In the genomic region with DNA sequence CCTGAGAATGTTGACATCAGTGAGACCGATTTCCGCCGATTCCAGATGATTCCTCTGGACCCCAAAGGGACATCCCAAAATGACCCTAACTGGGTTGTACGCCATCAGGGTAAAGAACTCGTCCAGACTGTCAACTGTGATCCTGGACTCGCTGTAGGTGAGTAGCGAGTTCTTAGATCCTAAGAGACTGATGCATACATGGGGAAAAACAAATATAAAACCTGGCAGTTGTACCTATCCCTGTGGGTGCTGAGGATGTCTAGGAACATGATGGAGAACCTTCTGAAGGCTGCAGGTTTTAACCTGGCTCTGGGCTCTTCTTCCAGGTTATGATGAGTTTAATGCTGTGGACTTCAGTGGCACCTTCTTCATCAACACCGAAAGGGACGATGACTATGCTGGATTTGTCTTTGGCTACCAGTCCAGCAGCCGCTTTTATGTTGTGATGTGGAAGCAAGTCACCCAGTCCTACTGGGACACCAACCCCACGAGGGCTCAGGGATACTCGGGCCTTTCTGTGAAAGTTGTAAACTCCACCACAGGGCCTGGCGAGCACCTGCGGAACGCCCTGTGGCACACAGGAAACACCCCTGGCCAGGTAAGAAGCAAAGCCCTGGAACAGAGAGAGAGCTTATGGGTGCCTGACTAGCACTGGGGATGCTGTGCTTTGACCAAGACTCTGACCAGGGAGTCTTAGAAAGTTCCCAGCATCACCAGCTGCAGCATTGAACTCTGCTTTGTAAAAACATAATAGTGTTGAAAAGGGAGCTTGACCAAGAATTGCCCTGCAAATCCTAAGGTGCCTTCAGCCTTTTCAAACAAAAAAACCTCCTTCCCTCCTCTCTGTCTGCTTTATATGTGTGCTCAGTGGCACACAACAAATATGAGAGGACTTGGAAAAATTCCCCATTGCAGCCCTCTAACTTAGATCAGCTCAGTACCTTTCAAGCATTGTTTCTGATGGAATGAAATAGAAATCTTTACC, we compare ENCODE assay signal across 14 cellular contexts. TPM values are rescaled to one million over a fixed set of nuclear protein-coding genes. Genes with fewer than 3 reads are reported as not detected.
DNase-seq lines count a peak whose midpoint lies in the region; ATAC-seq, FAIRE-seq and TF ChIP-seq lines count a peak whose summit lies in the region.
"Had no signal": no experiment of that assay in that cellular context is flagged by ENCODE, and none has a peak within 500 bp of the region (broad histone marks: within the 10 kb centered on the region; RNA-seq: fewer than 3 reads in every experiment).

No MANE protein-coding gene starts in this region.

- peak overlapping the region; percentile 22 for H3K4me3 ChIP-seq in AG09309 (ENCODE audit: control insufficient read depth, low read depth, low read length)
- H3K4me3 ChIP-seq in PC-3 (ENCODE audit: low read length): no peak overlapping the region
- H3K4me3 ChIP-seq in H1 (ENCODE audit: extremely low read depth in 1 of 4, insufficient read depth in 2 of 4, low read depth in 3 of 4, low read length in 4 of 4): no peak overlapping the region
- H3K4me3 ChIP-seq in mucosa of rectum (ENCODE audit: low read length in 2 of 2): peak overlapping the region in 1 of 2 donors; percentile 22
- H3K4me3 ChIP-seq in neuronal stem cell (ENCODE audit: low read length in 2 of 2): no peak overlapping the region
- H3K4me3 ChIP-seq: prostate gland had no signal

- no peak overlapping the region for H2BK15ac ChIP-seq in H1 (ENCODE audit: low read length)
- no peak overlapping the region for H2BK15ac ChIP-seq in neuronal stem cell (ENCODE audit: low read length)

- H3K27ac ChIP-seq in PC-3 (ENCODE audit: low read length): no peak overlapping the region
- H3K27ac ChIP-seq in H1 (ENCODE audit: low read depth, low read length): no peak overlapping the region
- H3K27ac ChIP-seq in mucosa of rectum (ENCODE audit: low read depth in 2 of 2, low read length in 2 of 2): peak overlapping the region; percentile 59 to 60
- H3K27ac ChIP-seq in neuronal stem cell (replicated peaks; ENCODE audit: low read length): no peak overlapping the region
- H3K27ac ChIP-seq: brain microvascular endothelial cell had no signal

- BruUV-seq in PC-3 (replicated peaks; lab: Mats Ljungman, UMichigan): no TSS peak

- DNase-seq in AG09309 (ENCODE audit: low read depth) (peak; percentile 60), PC-3 (peak; percentile 1), H1 (ENCODE audit: low read depth in 1 of 2, low spot score in 2 of 2) (no peak), HEK293T (ENCODE audit: extremely low spot score) (no peak), neuronal stem cell (ENCODE audit: low spot score) (no peak)
- DNase-seq in activated CD4-positive, alpha-beta memory T cell treated with anti-CD3 and anti-CD28 coated beads, Interleukin-2, amount 10 ng/mL, durations not matched to agents 7 days and 5 days: no peak
- DNase-seq: brain microvascular endothelial cell had no signal

- POLR2A ChIA-PET in PC-3 (lab: Charles Lee; ENCODE audit: unreplicated experiment): no interaction called here
- POLR2A ChIA-PET in H1 (lab: Charles Lee; ENCODE audit: partially characterized antibody): interaction anchor here (1.1 to 16.2 kb wide), 3 partner anchors 7 to 421 kb away, joined by 3 to 117 read pairs (median 22); a partner anchor contains a TSS
- POLR2A ChIA-PET in HEK293T (lab: Yijun Ruan, JAX): no interaction called here
- POLR2A ChIA-PET in activated CD4-positive, alpha-beta memory T cell treated with anti-CD3 and anti-CD28 coated beads, Interleukin-2, amount 10 ng/mL, durations not matched to agents 7 days and 5 days (lab: Charles Lee): interaction anchor here (0.9 to 1.2 kb wide), 2 partner anchors 12 to 30 kb away, joined by 3 to 4 read pairs; no protein-coding TSS in a partner anchor

- no peak overlapping the region for H4K5ac ChIP-seq in H1 (ENCODE audit: insufficient read length, low read depth, low read length)

- no peak overlapping the region for H3K56ac ChIP-seq in H1 (replicated peaks; ENCODE audit: insufficient read length, low read depth, low read length)

- H3K36me3 ChIP-seq in PC-3 (ENCODE audit: low read depth, low read length): peaks cover 91% of the 10 kb centered on the region
- H3K36me3 ChIP-seq in H1 (ENCODE audit: control insufficient read depth in 2 of 4, insufficient read depth in 4 of 4, low read length in 3 of 4): peaks cover 44 to 86% (median 69%) of the 10 kb centered on the region in 4 experiments
- H3K36me3 ChIP-seq in mucosa of rectum (ENCODE audit: control insufficient read depth in 2 of 2, insufficient read depth in 2 of 2, low read length in 2 of 2): peaks cover 73 to 82% of the 10 kb centered on the region in 2 donors
- peaks cover 38 to 99% of the 10 kb centered on the region in 2 donors for H3K36me3 ChIP-seq in neuronal stem cell (replicated peaks in 1 of 2; ENCODE audit: control insufficient read depth in 2 of 2, insufficient read depth in 2 of 2, low read length in 2 of 2)
- H3K36me3 ChIP-seq: prostate gland had no signal

- H3K79me1 ChIP-seq in H1 (ENCODE audit: low read depth, low read length) (no peaks in the 10 kb centered on the region), neuronal stem cell (ENCODE audit: low read depth, low read length) (no peaks in the 10 kb centered on the region)

- no peak for TF ChIP-seq RAD21 in H1 (IDR thresholded peaks at IDR 0.05 in 1 of 2, conservative IDR thresholded peaks at IDR 0.05 in 1 of 2; ENCODE audit: low read depth in 2 of 2, low read length in 2 of 2)

- CTCF ChIA-PET in PC-3 (lab: Charles Lee): no interaction called here
- CTCF ChIA-PET in H1 (lab: Charles Lee; ENCODE audit: partially characterized antibody): interaction anchor here (1.0 to 2.4 kb wide), 4 partner anchors 8 to 165 kb away, joined by 3 to 8 read pairs (median 4); no protein-coding TSS in a partner anchor
- CTCF ChIA-PET in HEK293T (lab: Yijun Ruan, JAX): no interaction called here
- CTCF ChIA-PET in activated CD4-positive, alpha-beta memory T cell treated with anti-CD3 and anti-CD28 coated beads, Interleukin-2, amount 10 ng/mL, durations not matched to agents 7 days and 5 days (lab: Charles Lee): interaction anchor here (0.7 to 2.4 kb wide), 4 partner anchors 13 to 164 kb away, joined by 3 to 17 read pairs (median 4); no protein-coding TSS in a partner anchor

- FAIRE-seq in H1 (lab: Jason Lieb, UNC): no peak
- FAIRE-seq: G401.6, urothelium cell line had no signal

- H3K9me3 Mint-ChIP-seq in activated CD4-positive, alpha-beta memory T cell treated with anti-CD3 and anti-CD28 coated beads, Interleukin-2, amount 10 ng/mL, durations not matched to agents 7 days and 5 days: no peaks in the 10 kb centered on the region
- H3K9me3 Mint-ChIP-seq: CD14-positive monocyte, mesothelial cell of epicardium had no signal

- H3K4me2 ChIP-seq in PC-3 (ENCODE audit: low read length) (no peak overlapping the region), H1 (ENCODE audit: insufficient read depth in 1 of 2, low read depth in 2 of 2, low read length in 2 of 2) (no peak overlapping the region), neuronal stem cell (ENCODE audit: insufficient read depth, low read length, poor library complexity, severe bottlenecking) (no peak overlapping the region)

- H3K18ac ChIP-seq in H1 (ENCODE audit: extremely low read depth, low read length): no peak overlapping the region
- H3K18ac ChIP-seq in neuronal stem cell (ENCODE audit: low read length): no peak overlapping the region

- TF ChIP-seq CTCF in AG09309 (IDR thresholded peaks at IDR 0.05; ENCODE audit: control insufficient read depth, insufficient read depth, low read depth, low read length, missing control alignments): no peak
- no peak for TF ChIP-seq CTCF in PC-3 (conservative IDR thresholded peaks at IDR 0.05; ENCODE audit: low read depth, low read length)
- no peak for TF ChIP-seq CTCF in H1 (IDR thresholded peaks at IDR 0.05; ENCODE audit: control extremely low read depth in 1 of 3, insufficient read depth in 1 of 3, low read depth in 1 of 3, low read length in 3 of 3)

- intact Hi-C loops in PC-3 (cut with micrococcal nuclease): no loop called here

- H2AFZ ChIP-seq in PC-3 (ENCODE audit: low read length) (no peak overlapping the region), H1 (ENCODE audit: low read length) (no peak overlapping the region), neuronal stem cell (ENCODE audit: low read length) (no peak overlapping the region)

- H3K79me2 ChIP-seq in PC-3 (ENCODE audit: low read length): peaks cover 4% of the 10 kb centered on the region; the same call in 1 of the 2 replicates
- H3K79me2 ChIP-seq in H1 (ENCODE audit: control insufficient read depth in 1 of 2, insufficient read depth in 2 of 2, low read length in 2 of 2): no peaks in the 10 kb centered on the region

- H3K14ac ChIP-seq in H1 (ENCODE audit: insufficient read length) (no peak overlapping the region), neuronal stem cell (ENCODE audit: low read length) (no peak overlapping the region)

- H3K4me1 ChIP-seq in PC-3 (ENCODE audit: insufficient read depth, low read length): peaks cover 20% of the 10 kb centered on the region
- no peaks in the 10 kb centered on the region; a peak in 1 of 7 replicates for H3K4me1 ChIP-seq in H1 (replicated peaks in 1 of 4; ENCODE audit: control insufficient read depth in 3 of 4, insufficient read depth in 4 of 4, low read length in 3 of 4)
- H3K4me1 ChIP-seq in mucosa of rectum (ENCODE audit: control insufficient read depth in 2 of 2, insufficient read depth in 2 of 2, low read length in 2 of 2): peaks cover 28 to 51% of the 10 kb centered on the region in 2 donors
- H3K4me1 ChIP-seq in neuronal stem cell (ENCODE audit: control insufficient read depth in 2 of 2, insufficient read depth in 1 of 2, low read depth in 1 of 2, low read length in 2 of 2): peaks cover 0 to 2% of the 10 kb centered on the region in 2 donors
- H3K4me1 ChIP-seq: prostate gland had no signal

- peaks cover 7% of the 10 kb centered on the region for H3K27me3 Mint-ChIP-seq in activated CD4-positive, alpha-beta memory T cell treated with anti-CD3 and anti-CD28 coated beads, Interleukin-2, amount 10 ng/mL, durations not matched to agents 7 days and 5 days

- H2AK5ac ChIP-seq in H1 (ENCODE audit: low read depth, low read length) (no peak overlapping the region), neuronal stem cell (ENCODE audit: low read depth, low read length) (no peak overlapping the region)

- peaks cover 40% of the 10 kb centered on the region for H3F3A ChIP-seq in PC-3 (ENCODE audit: low read length, unreplicated experiment)

- TF ChIP-seq POLR2A in H1 (IDR thresholded peaks at IDR 0.05; ENCODE audit: control extremely low read depth in 1 of 2, low read depth in 2 of 2, low read length in 2 of 2): no peak

- no peak overlapping the region for H4K8ac ChIP-seq in H1 (ENCODE audit: extremely low read depth, insufficient read depth, low read length)
- H4K8ac ChIP-seq in neuronal stem cell (ENCODE audit: low read depth, low read length): no peak overlapping the region

- H3K4ac ChIP-seq in H1 (replicated peaks; ENCODE audit: insufficient read length, low read depth, low read length): no peak overlapping the region
- no peak overlapping the region for H3K4ac ChIP-seq in neuronal stem cell (ENCODE audit: low read length)

- no peaks in the 10 kb centered on the region for H3K23me2 ChIP-seq in H1 (ENCODE audit: low read depth, low read length)

- no peak overlapping the region for H3K4me3 Mint-ChIP-seq in activated CD4-positive, alpha-beta memory T cell treated with anti-CD3 and anti-CD28 coated beads, Interleukin-2, amount 10 ng/mL, durations not matched to agents 7 days and 5 days
- H3K4me3 Mint-ChIP-seq: CD14-positive monocyte, mesothelial cell of epicardium had no signal

- no peak overlapping the region for H4K91ac ChIP-seq in H1 (replicated peaks; ENCODE audit: insufficient read length, low read length)
- H4K91ac ChIP-seq in neuronal stem cell (ENCODE audit: low read depth, low read length, poor library complexity): no peak overlapping the region

- H4K20me1 ChIP-seq in PC-3 (ENCODE audit: low read length) (peaks cover 37% of the 10 kb centered on the region), H1 (replicated peaks in 1 of 2; ENCODE audit: control insufficient read depth in 1 of 2, insufficient read depth in 2 of 2, low read length in 2 of 2) (peaks cover 0 to 2% of the 10 kb centered on the region in 2 experiments)

- H2BK12ac ChIP-seq in H1 (ENCODE audit: low read depth, low read length) (no peak overlapping the region), neuronal stem cell (ENCODE audit: low read length) (no peak overlapping the region)

- H2BK5ac ChIP-seq in H1 (ENCODE audit: low read depth, low read length) (no peak overlapping the region), neuronal stem cell (ENCODE audit: low read length) (no peak overlapping the region)

- H3K9me3 ChIP-seq in PC-3 (ENCODE audit: low read length) (no peaks in the 10 kb centered on the region), H1 (ENCODE audit: insufficient read depth in 2 of 2, low read depth in 1 of 2, low read length in 1 of 2) (no peaks in the 10 kb centered on the region), mucosa of rectum (ENCODE audit: control insufficient read depth in 2 of 2, low read length in 2 of 2) (no peaks in the 10 kb centered on the region), neuronal stem cell (replicated peaks in 1 of 2; ENCODE audit: control insufficient read depth in 2 of 2, insufficient read depth in 1 of 2, low read depth in 1 of 2, low read length in 2 of 2) (no peaks in the 10 kb centered on the region)
- H3K9me3 ChIP-seq: prostate gland had no signal

- H3K27ac Mint-ChIP-seq in activated CD4-positive, alpha-beta memory T cell treated with anti-CD3 and anti-CD28 coated beads, Interleukin-2, amount 10 ng/mL, durations not matched to agents 7 days and 5 days: no peak overlapping the region
- H3K27ac Mint-ChIP-seq: mesothelial cell of epicardium had no signal

- no peaks in the 10 kb centered on the region for H3K36me3 Mint-ChIP-seq in activated CD4-positive, alpha-beta memory T cell treated with anti-CD3 and anti-CD28 coated beads, Interleukin-2, amount 10 ng/mL, durations not matched to agents 7 days and 5 days (ENCODE audit: low read depth)

- ATAC-seq in PC-3 (no peak), HG02642 (IDR thresholded peaks at IDR 0.05; ENCODE audit: poor library complexity, unreplicated experiment) (no peak)

- TF ChIP-seq EP300 in H1 (IDR thresholded peaks at IDR 0.05; ENCODE audit: borderline replicate concordance in 1 of 2, low read depth in 2 of 2, low read length in 2 of 2): no peak

- H3K9ac ChIP-seq in PC-3 (ENCODE audit: low read length) (no peak overlapping the region), H1 (replicated peaks in 1 of 4; ENCODE audit: extremely low read depth in 1 of 4, low read depth in 3 of 4, low read length in 3 of 4) (no peak overlapping the region), mucosa of rectum (ENCODE audit: low read depth in 1 of 2, low read length in 2 of 2) (peak overlapping the region; percentile 28 to 51), neuronal stem cell (ENCODE audit: low read depth, low read length, poor library complexity) (no peak overlapping the region)

- no peaks in the 10 kb centered on the region for H3K9me2 ChIP-seq in PC-3 (replicated peaks; ENCODE audit: low read length)

- no peak overlapping the region for H2BK20ac ChIP-seq in H1 (ENCODE audit: low read length)

- no peak overlapping the region for H3K23ac ChIP-seq in H1 (ENCODE audit: insufficient read length)
- no peak overlapping the region for H3K23ac ChIP-seq in neuronal stem cell (ENCODE audit: low read depth, low read length, poor library complexity)

- H3K4me1 Mint-ChIP-seq in activated CD4-positive, alpha-beta memory T cell treated with anti-CD3 and anti-CD28 coated beads, Interleukin-2, amount 10 ng/mL, durations not matched to agents 7 days and 5 days: peaks cover 7% of the 10 kb centered on the region
- H3K4me1 Mint-ChIP-seq: CD14-positive monocyte had no signal

- H2BK120ac ChIP-seq in H1 (replicated peaks; ENCODE audit: low read depth, low read length) (no peak overlapping the region), neuronal stem cell (ENCODE audit: low read depth, low read length) (no peak overlapping the region)

- 94% methylated on average over 15 of the region's 15 CpGs; no CpG with 5 or more reads in 1 of the 2 experiments for WGBS in H1 (ENCODE audit: extremely low coverage in 1 of 2, insufficient coverage in 1 of 2, insufficient read length in 1 of 2, insufficient replicate concordance in 2 of 2, low coverage in 1 of 2, low lambda C conversion rate in 2 of 2, missing lambda C conversion rate in 1 of 2), 2 experiments
- no CpG with 5 or more reads among the region's 15 CpGs for WGBS in neuronal stem cell (ENCODE audit: extremely low coverage in 2 of 2, insufficient read length in 2 of 2, insufficient replicate concordance in 1 of 2), 2 donors

- H3K27me3 ChIP-seq in PC-3 (ENCODE audit: low read length) (no peaks in the 10 kb centered on the region), H1 (replicated peaks in 1 of 4; ENCODE audit: control insufficient read depth in 3 of 4, extremely low read depth in 1 of 4, insufficient read depth in 3 of 4, low read length in 3 of 4) (no peaks in the 10 kb centered on the region), mucosa of rectum (ENCODE audit: control insufficient read depth in 2 of 2, insufficient read depth in 2 of 2, low read length in 2 of 2) (no peaks in the 10 kb centered on the region), neuronal stem cell (ENCODE audit: control insufficient read depth in 3 of 3, insufficient read depth in 3 of 3, low read depth in 1 of 3, low read length in 3 of 3) (no peaks in the 10 kb centered on the region)
- H3K27me3 ChIP-seq: brain microvascular endothelial cell had no signal

RNA-seq across cellular contexts. Expression of a gene that starts 12.5 kb away (rescaled TPM):
- total RNA-seq in PC-3 (2014; rRNA removed): 305 and 374 TPM in 2 replicates
- 63.3 and 66.7 TPM in 2 replicates for total RNA-seq in H1 (2021; fragmentation: NEBNext Ultra II Directional; extraction: Animal tissue kit (Norgen Biotek cat#: 25700))
- polyA plus RNA-seq in H1 (2011; rRNA removed): 10.3 and 21.7 TPM in 2 replicates
- 10.6 TPM for polyA plus RNA-seq in H1 (2011; cell fraction: cytosol; rRNA removed)
- 92.0 TPM for polyA plus RNA-seq in H1 (2011; cell fraction: nucleus; rRNA removed)
- 14.3 to 28.9 TPM (median 22.0 TPM) in 4 replicates for polyA plus RNA-seq in H1 (2012, experiment 1 of 2)
- polyA plus RNA-seq in H1 (2012, experiment 2 of 2): 1.6 TPM
- 19.2 TPM for polyA plus RNA-seq in H1 (2013, experiment 1 of 2)
- 20.2 TPM for polyA plus RNA-seq in H1 (2013, experiment 2 of 2)
- polyA minus RNA-seq in H1 (2011; rRNA and poly(A)+ RNA removed): 87.9 and 131 TPM in 2 replicates
- 100 TPM for polyA minus RNA-seq in H1 (2011; cell fraction: cytosol; rRNA and poly(A)+ RNA removed)
- 293 TPM for polyA minus RNA-seq in H1 (2011; cell fraction: nucleus; rRNA and poly(A)+ RNA removed)
- total RNA-seq in activated CD4-positive, alpha-beta memory T cell treated with anti-CD3 and anti-CD28 coated beads, Interleukin-2, amount 10 ng/mL, durations not matched to agents 7 days and 5 days: 1 to 10 TPM; 1.2 to 1.5 TPM
- 3.1 TPM for polyA plus RNA-seq in neuronal stem cell (2013, experiment 1 of 2)
- polyA plus RNA-seq in neuronal stem cell (2013, experiment 2 of 2): 3.8 TPM

Comparison
In these comparisons a context has a peak if more than half of its experiments do, and no peak if none do; other contexts are left out.
1. DNase-seq: peak in AG09309 (single experiment) and PC-3 (single experiment); none in H1 (0 of 2), HEK293T (single experiment), activated CD4-positive, alpha-beta memory T cell treated with anti-CD3 and anti-CD28 coated beads, Interleukin-2, amount 10 ng/mL, durations not matched to agents 7 days and 5 days (single experiment) and neuronal stem cell (single experiment).
2. H3K27ac ChIP-seq: peak in mucosa of rectum (2 of 2); none in PC-3 (single experiment), H1 (single experiment) and neuronal stem cell (single experiment).
3. H3K9ac ChIP-seq: peak in mucosa of rectum (2 of 2); none in PC-3 (single experiment), H1 (0 of 4) and neuronal stem cell (single experiment).
4. RNA of a gene that starts 12.5 kb away (total RNA-seq): 305 to 374 TPM in PC-3 and 63.3 to 66.7 TPM in H1; 1.2 to 1.5 TPM in activated CD4-positive, alpha-beta memory T cell treated with anti-CD3 and anti-CD28 coated beads, Interleukin-2, amount 10 ng/mL, durations not matched to agents 7 days and 5 days; every median in the first group is over 10 times any median in the second.
5. CTCF ChIA-PET loops: an anchor here in H1 (1.0 to 2.4 kb wide) and activated CD4-positive, alpha-beta memory T cell treated with anti-CD3 and anti-CD28 coated beads, Interleukin-2, amount 10 ng/mL, durations not matched to agents 7 days and 5 days (0.7 to 2.4 kb wide); none called in PC-3 and HEK293T.
6. POLR2A ChIA-PET loops: an anchor here in H1 (1.1 to 16.2 kb wide) and activated CD4-positive, alpha-beta memory T cell treated with anti-CD3 and anti-CD28 coated beads, Interleukin-2, amount 10 ng/mL, durations not matched to agents 7 days and 5 days (0.9 to 1.2 kb wide); none called in PC-3 and HEK293T.